In the genomic region with DNA sequence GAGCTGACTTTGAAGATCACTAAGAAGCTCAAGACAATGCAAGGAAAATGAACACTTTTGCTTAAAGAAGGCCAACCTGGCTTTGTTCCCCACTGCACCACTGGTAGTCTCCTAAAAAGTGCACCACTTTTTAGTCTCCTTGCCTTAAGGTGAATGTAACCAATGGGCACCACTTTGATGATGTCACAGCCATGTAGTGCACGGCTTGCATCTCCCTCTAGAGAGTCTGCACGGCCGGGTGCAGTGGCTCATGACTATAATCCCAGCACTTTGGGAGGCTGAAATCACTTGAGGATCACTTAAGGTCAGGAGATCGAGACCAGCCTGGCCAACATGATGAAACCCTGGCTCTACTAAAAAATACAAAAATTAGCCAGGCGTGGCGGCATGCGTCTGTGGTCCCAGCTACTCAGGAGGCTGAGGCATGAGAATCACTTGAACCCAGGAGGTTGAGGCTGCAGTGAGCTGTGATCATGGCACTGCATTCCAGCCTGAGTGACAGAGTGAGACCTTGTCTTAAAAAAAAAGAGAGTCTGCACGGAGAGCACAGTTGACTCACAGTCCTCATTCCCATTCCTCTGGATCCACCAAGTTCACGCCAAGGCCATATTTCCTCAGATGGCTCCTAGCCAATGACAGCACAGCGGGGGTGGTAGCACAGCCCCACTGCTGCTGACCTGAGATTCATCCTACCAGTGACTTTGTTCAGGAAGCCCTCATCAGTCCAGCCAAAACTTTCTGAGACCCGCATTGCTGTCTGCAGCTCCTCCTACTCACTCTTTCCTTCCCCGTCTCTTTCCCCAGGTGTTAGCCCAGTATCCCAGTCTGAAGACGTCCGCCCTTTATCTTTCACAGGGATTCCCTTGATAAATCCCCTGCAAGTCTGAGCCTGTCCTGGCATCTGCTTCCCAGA, we compare ENCODE assay signal across 11 cellular contexts. TPM values are rescaled to one million over a fixed set of nuclear protein-coding genes. Genes with fewer than 3 reads are reported as not detected.
A peak's percentile ranks its signal among the peaks of the same experiment; 100 is the strongest.
DNase-seq lines count a peak whose midpoint lies in the region; ATAC-seq, FAIRE-seq and TF ChIP-seq lines count a peak whose summit lies in the region.
"Had no signal": no experiment of that assay in that cellular context is flagged by ENCODE, and none has a peak within 500 bp of the region (broad histone marks: within the 10 kb centered on the region; RNA-seq: fewer than 3 reads in every experiment).

No MANE protein-coding gene starts in this region.

- TF ChIP-seq RAD21 in A549 (conservative IDR thresholded peaks at IDR 0.05 in 1 of 2, IDR thresholded peaks at IDR 0.05 in 1 of 2): no peak

- peak overlapping the region; percentile 9; the same call in 2 of the 3 replicates for H3K4me3 ChIP-seq in A549
- H3K4me3 ChIP-seq in effector memory CD4-positive, alpha-beta T cell (ENCODE audit: insufficient read depth, low read depth, low read length, poor library complexity, severe bottlenecking): no peak overlapping the region
- H3K4me3 ChIP-seq: BLaER1 had no signal

- peak overlapping the region; percentile 95 to 96 for H3K27ac ChIP-seq in A549
- no peak overlapping the region for H3K27ac ChIP-seq in effector memory CD4-positive, alpha-beta T cell (ENCODE audit: insufficient read depth, low read length, poor library complexity, severe bottlenecking)
- H3K27ac ChIP-seq: BLaER1, HL-60 had no signal

- H3K36me3 ChIP-seq in effector memory CD4-positive, alpha-beta T cell (ENCODE audit: control insufficient read depth, insufficient read depth, low read length): no peaks in the 10 kb centered on the region
- H3K36me3 ChIP-seq: BLaER1 had no signal

- H3K4me2 ChIP-seq in A549: peak overlapping the region; percentile 74
- H3K4me2 ChIP-seq: BLaER1 had no signal

- peaks cover 13% of the 10 kb centered on the region for H3K9me3 ChIP-seq in A549
- H3K9me3 ChIP-seq in effector memory CD4-positive, alpha-beta T cell (ENCODE audit: control insufficient read depth, low read length): no peaks in the 10 kb centered on the region

- no peaks in the 10 kb centered on the region for H3K36me3 Mint-ChIP-seq in nephron progenitor cell (ENCODE audit: low read depth)

- ATAC-seq in A549 (peak; percentile 58 to 73), esophagus mucosa (peak; percentile 14), HG03469 (IDR thresholded peaks at IDR 0.05; ENCODE audit: unreplicated experiment) (no peak), GM19324 (IDR thresholded peaks at IDR 0.05; ENCODE audit: low FRiP score, unreplicated experiment) (no peak)

- H3K27me3 Mint-ChIP-seq in nephron progenitor cell (ENCODE audit: low read depth, poor library complexity): peaks cover 3% of the 10 kb centered on the region

- POLR2A ChIA-PET in A549 (lab: Yijun Ruan, JAX): interaction anchor here (1.3 to 3.0 kb wide), 2 partner anchors 17 to 173 kb away, joined by 4 to 26 read pairs; partner anchors contain the start of gene IFT81

- peak; percentile 72 to 89; a peak in 4 of 5 replicates for TF ChIP-seq EP300 in A549 (IDR thresholded peaks at IDR 0.05)

- H3K27ac Mint-ChIP-seq in nephron progenitor cell: peak overlapping the region; percentile 93

- TF ChIP-seq CTCF in A549 (IDR thresholded peaks at IDR 0.05) (no peak), nephron progenitor cell (IDR thresholded peaks at IDR 0.05) (no peak)

- H3K4me3 Mint-ChIP-seq in nephron progenitor cell: peak overlapping the region; percentile 35

- peaks cover 58% of the 10 kb centered on the region for H3K4me1 ChIP-seq in A549
- no peaks in the 10 kb centered on the region for H3K4me1 ChIP-seq in effector memory CD4-positive, alpha-beta T cell (ENCODE audit: control insufficient read depth, insufficient read depth, low read length, poor library complexity, severe bottlenecking)
- H3K4me1 ChIP-seq: BLaER1 had no signal

- no peaks in the 10 kb centered on the region for H3K27me3 ChIP-seq in effector memory CD4-positive, alpha-beta T cell (replicated peaks; ENCODE audit: control insufficient read depth, insufficient read depth, low read length, poor library complexity, severe bottlenecking)
- H3K27me3 ChIP-seq: BLaER1 had no signal

- H3K4me1 Mint-ChIP-seq in nephron progenitor cell: peaks cover 40% of the 10 kb centered on the region

- CTCF ChIA-PET in A549 (lab: Yijun Ruan, JAX): interaction anchor here (0.8 to 2.4 kb wide), 5 partner anchors 16 to 324 kb away, joined by 3 to 11 read pairs (median 4); partner anchors contain the start of gene IFT81

- DNase-seq in A549 (ENCODE audit: low read depth in 1 of 2, low spot score in 1 of 2) (peak; percentile 75 to 98), NCI-H2171 (lab: John Stamatoyannopoulos, UW) (peak; percentile 13), nephron progenitor cell (no peak), GM12892 (ENCODE audit: insufficient read length) (no peak)
- DNase-seq in effector memory CD4-positive, alpha-beta T cell: no peak
- DNase-seq: hippocampal formation had no signal

- FAIRE-seq in A549 (lab: Jason Lieb, UNC) (peak; percentile 54), GM12892 (lab: Jason Lieb, UNC) (no peak)

- WGBS in A549 (ENCODE audit: missing lambda C conversion rate): 24% methylated on average over 14 of the region's 14 CpGs

- TF ChIP-seq POLR2A in A549 (IDR thresholded peaks at IDR 0.05; ENCODE audit: low read length) (no peak; the same call in 1 of the 2 replicates), GM12892 (IDR thresholded peaks at IDR 0.05; ENCODE audit: low read depth, low read length) (no peak)

- peaks cover 10% of the 10 kb centered on the region for H3K9me3 Mint-ChIP-seq in nephron progenitor cell

TF ChIP-seq in A549, 52 proteins besides CTCF, POLR2A, EP300 and RAD21 (continues in another document):
- TF ChIP-seq HOXB13 (CRISPR knock-in tag; IDR thresholded peaks at IDR 0.05; ENCODE audit: low read depth) (peak; percentile 84), HEYL (CRISPR knock-in tag; IDR thresholded peaks at IDR 0.05) (no peak), RCOR1 (IDR thresholded peaks at IDR 0.05; ENCODE audit: low read depth, low read length) (no peak), FOSL2 (IDR thresholded peaks at IDR 0.05) (0 out of 2 replicates have a peak, but pooled peaks have one; percentile 15), FOSL2 (CRISPR knock-in tag; IDR thresholded peaks at IDR 0.05) (peak; percentile 88), MAZ (IDR thresholded peaks at IDR 0.05; ENCODE audit: borderline replicate concordance, low read depth, low read length) (no peak), SMC3 (IDR thresholded peaks at IDR 0.05) (peak; percentile 19; the same call in 1 of the 3 replicates), ATOH8 (CRISPR knock-in tag; IDR thresholded peaks at IDR 0.05; ENCODE audit: low read depth) (0 out of 2 replicates have a peak, but pooled peaks have one; percentile 40), MAFK (IDR thresholded peaks at IDR 0.05; ENCODE audit: partially characterized antibody) (no peak), CBX2 (IDR thresholded peaks at IDR 0.05; ENCODE audit: borderline replicate concordance, low read depth) (no peak), PHF8 (IDR thresholded peaks at IDR 0.05; ENCODE audit: borderline replicate concordance, low read depth) (no peak), CBX8 (IDR thresholded peaks at IDR 0.05) (no peak), HOXA7 (CRISPR knock-in tag; IDR thresholded peaks at IDR 0.05) (no peak), CEBPB (IDR thresholded peaks at IDR 0.05) (peak in 1 of 2 experiments; percentile 78; a peak in 2 of 4 replicates), HES2 (IDR thresholded peaks at IDR 0.05) (no peak), FOSB (CRISPR knock-in tag; IDR thresholded peaks at IDR 0.05) (no peak)
- TF ChIP-seq, protein P1, sequence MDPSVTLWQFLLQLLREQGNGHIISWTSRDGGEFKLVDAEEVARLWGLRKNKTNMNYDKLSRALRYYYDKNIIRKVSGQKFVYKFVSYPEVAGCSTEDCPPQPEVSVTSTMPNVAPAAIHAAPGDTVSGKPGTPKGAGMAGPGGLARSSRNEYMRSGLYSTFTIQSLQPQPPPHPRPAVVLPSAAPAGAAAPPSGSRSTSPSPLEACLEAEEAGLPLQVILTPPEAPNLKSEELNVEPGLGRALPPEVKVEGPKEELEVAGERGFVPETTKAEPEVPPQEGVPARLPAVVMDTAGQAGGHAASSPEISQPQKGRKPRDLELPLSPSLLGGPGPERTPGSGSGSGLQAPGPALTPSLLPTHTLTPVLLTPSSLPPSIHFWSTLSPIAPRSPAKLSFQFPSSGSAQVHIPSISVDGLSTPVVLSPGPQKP (IDR thresholded peaks at IDR 0.05; ENCODE audit: low read depth, low read length): no peak
- TF ChIP-seq, protein P2, sequence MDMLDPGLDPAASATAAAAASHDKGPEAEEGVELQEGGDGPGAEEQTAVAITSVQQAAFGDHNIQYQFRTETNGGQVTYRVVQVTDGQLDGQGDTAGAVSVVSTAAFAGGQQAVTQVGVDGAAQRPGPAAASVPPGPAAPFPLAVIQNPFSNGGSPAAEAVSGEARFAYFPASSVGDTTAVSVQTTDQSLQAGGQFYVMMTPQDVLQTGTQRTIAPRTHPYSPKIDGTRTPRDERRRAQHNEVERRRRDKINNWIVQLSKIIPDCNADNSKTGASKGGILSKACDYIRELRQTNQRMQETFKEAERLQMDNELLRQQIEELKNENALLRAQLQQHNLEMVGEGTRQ (IDR thresholded peaks at IDR 0.05): no peak

RNA-seq across cellular contexts. Expression of gene IFT81, which starts 16.5 kb away (rescaled TPM):
- polyA plus RNA-seq in A549 (2011; rRNA removed) (39.7 and 73.4 TPM in 2 replicates), A549 (2017; fragmentation: RNase III; extraction: RNeasy Plus Mini Kit Qiagen cat#74134 plus additional on column Dnase treatment) (40.7 to 41.6 TPM (median 40.7 TPM) in 3 replicates)
- 11.9 and 12.0 TPM in 2 replicates for polyA plus RNA-seq in A549 (2012; cell fraction: cytosol; rRNA removed)
- polyA plus RNA-seq in A549 (2012; cell fraction: nucleus; rRNA removed): 6.9 and 9.0 TPM in 2 replicates
- 10.3 and 10.6 TPM in 2 replicates for polyA minus RNA-seq in A549 (2011; rRNA and poly(A)+ RNA removed)
- total RNA-seq in esophagus mucosa: 2.5 TPM
- 10.2 TPM for polyA plus RNA-seq in GM12892 (2012; ENCODE audit: missing spikeins)

RNA-seq across cellular contexts. Expression of gene C12orf76, which starts 59.3 kb away (rescaled TPM):
- 22.6 and 23.1 TPM in 2 replicates for polyA plus RNA-seq in A549 (2011; rRNA removed)
- polyA plus RNA-seq in A549 (2012; cell fraction: cytosol; rRNA removed): 13.4 and 16.2 TPM in 2 replicates
- 9.8 and 19.3 TPM in 2 replicates for polyA plus RNA-seq in A549 (2012; cell fraction: nucleus; rRNA removed)
- 12.4 to 14.5 TPM (median 13.3 TPM) in 3 replicates for polyA plus RNA-seq in A549 (2017; fragmentation: RNase III; extraction: RNeasy Plus Mini Kit Qiagen cat#74134 plus additional on column Dnase treatment)
- 8.3 and 10.7 TPM in 2 replicates for polyA minus RNA-seq in A549 (2011; rRNA and poly(A)+ RNA removed)
- total RNA-seq in esophagus mucosa: 3.3 TPM
- 14.7 TPM for polyA plus RNA-seq in GM12892 (2012; ENCODE audit: missing spikeins)

Comparison
In these comparisons a context has a peak if more than half of its experiments do, and no peak if none do; other contexts are left out.
1. ATAC-seq: peak in A549 (2 of 2) and esophagus mucosa (single experiment); none in HG03469 (single experiment) and GM19324 (single experiment).
2. DNase-seq: peak in A549 (2 of 2) and NCI-H2171 (single experiment); none in nephron progenitor cell (single experiment), GM12892 (single experiment) and effector memory CD4-positive, alpha-beta T cell (0 of 3).